ENCODE assay signal across 8 cellular contexts in genomic region chr11:130002352-130002845, GRCh38. TPM values are rescaled to one million over a fixed set of nuclear protein-coding genes. Genes with fewer than 3 reads are reported as not detected.
DNase-seq lines count a peak whose midpoint lies in the region; ATAC-seq and TF ChIP-seq lines count a peak whose summit lies in the region.

PRDM10 (minus strand) TSS chr11:130002835; CDS start chr11:129960964, 41,871 bp downstream.

- TF ChIP-seq POLR2A in GM19099 (IDR thresholded peaks at IDR 0.05; ENCODE audit: extremely low read depth, insufficient read length, low read depth) (peak; percentile 60), lower leg skin (IDR thresholded peaks at IDR 0.05) (no peak)

- no peaks in the 10 kb centered on the region for H3K27me3 ChIP-seq in dorsolateral prefrontal cortex

- TF ChIP-seq CTCF in dorsolateral prefrontal cortex (IDR thresholded peaks at IDR 0.05 in 54 of 56, conservative IDR thresholded peaks at IDR 0.05 in 2 of 56; ENCODE audit: low read depth in 1 of 56, partially characterized antibody in 56 of 56) (peak in 1 of 56 donors; percentile 8), lower leg skin (IDR thresholded peaks at IDR 0.05) (no peak)

- DNase-seq in AML-193 (lab: John Stamatoyannopoulos, UW) (peak; percentile 88 to 89), NCI-H69 (lab: John Stamatoyannopoulos, UW) (peak; percentile 98), dorsolateral prefrontal cortex (peak; percentile 84 to 96 (median 92)), lower leg skin (ENCODE audit: low spot score in 2 of 2) (peak; percentile 90 to 98)
- peak; percentile 89 to 90 for DNase-seq in activated CD4-positive, alpha-beta T cell treated with anti-CD3 and anti-CD28 coated beads, Interleukin-2, amount 50 U/mL, for 4 hours
- peak; percentile 84 to 85 (median 85) for DNase-seq in stimulated activated CD4-positive, alpha-beta T cell treated with anti-CD3 and anti-CD28 coated beads, TNF-alpha, amount 100 ng/mL, for 1 hour (ENCODE audit: low read depth in 3 of 3, low spot score in 1 of 3)

- peak within 1 kb of the TSS; percentile 97 to 100 (median 100) for H3K27ac ChIP-seq in dorsolateral prefrontal cortex

- 0% methylated on average over 24 to 25 of the region's 33 CpGs for WGBS in lower leg skin, 2 donors

- intact Hi-C loops in dorsolateral prefrontal cortex (cut with DNase I), result loop anchor here in 1 of 2 donors (5.0 kb wide), 1 partner anchor 80 kb away; no protein-coding TSS in a partner anchor
- intact Hi-C loops in lower leg skin (cut with DNase I; ENCODE audit: low total_unique reads), result loop anchor here (10.0 kb wide), 1 partner anchor 62 kb away; the partner anchor contains the start of gene APLP2

- H3K4me3 ChIP-seq in dorsolateral prefrontal cortex (peak within 1 kb of the TSS; percentile 61 to 97 (median 82)), lower leg skin (ENCODE audit: low read depth, poor library complexity, severe bottlenecking) (peak within 1 kb of the TSS; percentile 72)

- ATAC-seq in HG03354 (IDR thresholded peaks at IDR 0.05; ENCODE audit: poor library complexity, severe bottlenecking, unreplicated experiment), result peak; percentile 58

RNA-seq across cellular contexts. Expression of gene PRDM10, which starts in this region (rescaled TPM):
- total RNA-seq in dorsolateral prefrontal cortex (10 to 100 TPM; 11.0 to 30.1 (median 17.7) TPM), lower leg skin (10 to 100 TPM in 2 of 4 donors, 1 to 10 TPM in 2; 6.7 to 13.0 (median 9.1) TPM)

Comparison
In these comparisons a context has a peak if more than half of its experiments do, and no peak if none do; other contexts are left out.
1. Peak in every context shown above with its lines: DNase-seq, ATAC-seq, H3K4me3 ChIP-seq and H3K27ac ChIP-seq.